8 cellular contexts compared by ENCODE assay signal in the genomic region with DNA sequence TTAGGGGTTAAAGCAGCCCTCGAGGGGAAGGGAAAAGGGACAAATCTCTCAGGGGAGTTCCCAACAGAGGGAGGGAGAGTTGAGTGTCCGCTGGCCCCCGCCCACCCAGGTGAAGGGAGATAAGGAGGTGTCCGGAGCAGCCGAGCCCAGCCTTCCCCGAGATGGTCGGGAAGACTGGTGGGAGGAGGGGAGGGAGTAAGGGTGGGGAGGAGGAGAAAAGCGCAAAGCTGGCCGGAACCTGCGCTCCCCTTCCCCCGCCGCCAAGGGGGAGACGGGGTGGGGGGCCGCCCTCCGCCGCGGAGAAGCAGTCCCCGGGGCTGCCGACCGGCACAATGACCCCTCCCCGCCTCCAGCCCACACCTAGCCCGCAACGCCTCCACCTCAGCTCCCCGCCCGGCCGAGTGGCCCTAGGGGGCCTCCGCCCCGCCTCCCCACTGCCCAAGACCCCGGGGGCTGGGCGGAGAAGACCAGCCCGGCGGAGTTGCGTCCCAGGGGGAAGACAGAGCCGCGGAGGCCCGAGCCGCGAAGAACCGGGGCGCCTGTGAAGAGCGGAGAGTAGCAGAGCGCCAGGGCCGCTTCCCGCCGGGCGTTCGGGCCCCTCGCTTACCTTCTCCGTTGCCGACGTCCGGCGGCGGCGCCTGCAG. TPM values are rescaled to one million over a fixed set of nuclear protein-coding genes. Genes with fewer than 3 reads are reported as not detected.
DNase-seq lines count a peak whose midpoint lies in the region; ATAC-seq and TF ChIP-seq lines count a peak whose summit lies in the region.

No MANE protein-coding gene starts in this region.

- H3K14ac ChIP-seq in neuronal stem cell (ENCODE audit: low read length) = peak overlapping the region; percentile 99

- peaks cover 6% of the 10 kb centered on the region for H3K79me1 ChIP-seq in neuronal stem cell (ENCODE audit: low read depth, low read length)

- H3K4me3 ChIP-seq in neuronal stem cell (ENCODE audit: low read length in 2 of 2) (peak overlapping the region; percentile 72 to 100), tibial nerve (peak overlapping the region; percentile 86 to 98 (median 96))

- peaks cover 0 to 15% of the 10 kb centered on the region in 2 donors for H3K9me3 ChIP-seq in neuronal stem cell (replicated peaks in 1 of 2; ENCODE audit: control insufficient read depth in 2 of 2, insufficient read depth in 1 of 2, low read depth in 1 of 2, low read length in 2 of 2)
- peaks cover 0 to under 1% (median 0%) of the 10 kb centered on the region in 4 donors for H3K9me3 ChIP-seq in tibial nerve

- ATAC-seq in HG02981 (IDR thresholded peaks at IDR 0.05; ENCODE audit: unreplicated experiment) (peak; percentile 6), foreskin keratinocyte (peak; percentile 2)

- TF ChIP-seq CTCF in foreskin keratinocyte (conservative IDR thresholded peaks at IDR 0.05) = no peak
- no peak for TF ChIP-seq CTCF in tibial nerve (IDR thresholded peaks at IDR 0.05)

- no CpG with 5 or more reads among the region's 55 CpGs for WGBS in neuronal stem cell (ENCODE audit: extremely low coverage in 2 of 2, insufficient read length in 2 of 2, insufficient replicate concordance in 1 of 2), 2 donors
- 0% methylated on average over 17 to 23 of the region's 55 CpGs for WGBS in tibial nerve, 2 donors

- H3K9ac ChIP-seq in neuronal stem cell (ENCODE audit: low read depth, low read length, poor library complexity) = peak overlapping the region; percentile 97

- H2AK5ac ChIP-seq in neuronal stem cell (ENCODE audit: low read depth, low read length) = peak overlapping the region; percentile 88

- H4K91ac ChIP-seq in neuronal stem cell (ENCODE audit: low read depth, low read length, poor library complexity) = peak overlapping the region; percentile 53

- no peak overlapping the region for H4K8ac ChIP-seq in neuronal stem cell (ENCODE audit: low read depth, low read length)

- H2BK15ac ChIP-seq in neuronal stem cell (ENCODE audit: low read length) = peak overlapping the region; percentile 96

- peak overlapping the region; percentile 100 for H3K18ac ChIP-seq in neuronal stem cell (ENCODE audit: low read length)

- H3K4ac ChIP-seq in neuronal stem cell (ENCODE audit: low read length) = peak overlapping the region; percentile 95

- peak; percentile 14 for DNase-seq in activated T-cell treated with anti-CD3 and anti-CD28 coated beads for 1 hour (ENCODE audit: low read depth)
- no peak for DNase-seq in activated T-cell treated with anti-CD3 and anti-CD28 coated beads, Interleukin-2, amount 50 U/mL, for 1 hour
- DNase-seq in NCI-H69 (lab: John Stamatoyannopoulos, UW) = peak; percentile 84
- peak; percentile 23 for DNase-seq in activated T-helper 1 cell treated with Interleukin-2 at 50 U/mL for 16 hours (ENCODE audit: low read depth)
- no peak for DNase-seq in foreskin keratinocyte
- DNase-seq in neuronal stem cell (ENCODE audit: low spot score) = peak; percentile 46
- DNase-seq in tibial nerve (ENCODE audit: low spot score in 2 of 2) = peak in 1 of 2 donors; percentile 15

- H3K4me1 ChIP-seq in foreskin keratinocyte (no peaks in the 10 kb centered on the region), neuronal stem cell (ENCODE audit: control insufficient read depth in 2 of 2, insufficient read depth in 1 of 2, low read depth in 1 of 2, low read length in 2 of 2) (peaks cover 0 to 6% of the 10 kb centered on the region in 2 donors), tibial nerve (peaks cover 0 to 61% (median 17%) of the 10 kb centered on the region in 4 donors)

- peak overlapping the region; percentile 97 for H2BK120ac ChIP-seq in neuronal stem cell (ENCODE audit: low read depth, low read length)

- H2BK12ac ChIP-seq in neuronal stem cell (ENCODE audit: low read length) = peak overlapping the region; percentile 84

- peak overlapping the region; percentile 98 for H2BK5ac ChIP-seq in neuronal stem cell (ENCODE audit: low read length)

- H3K27me3 ChIP-seq in foreskin keratinocyte (no peaks in the 10 kb centered on the region), neuronal stem cell (ENCODE audit: control insufficient read depth in 3 of 3, insufficient read depth in 3 of 3, low read depth in 1 of 3, low read length in 3 of 3) (no peaks in the 10 kb centered on the region), tibial nerve (no peaks in the 10 kb centered on the region)

- H3K4me2 ChIP-seq in neuronal stem cell (ENCODE audit: insufficient read depth, low read length, poor library complexity, severe bottlenecking) = peak overlapping the region; percentile 79

- H3K23ac ChIP-seq in neuronal stem cell (ENCODE audit: low read depth, low read length, poor library complexity) = peak overlapping the region; percentile 98

- peak overlapping the region; percentile 69 for H3K27ac ChIP-seq in foreskin keratinocyte
- H3K27ac ChIP-seq in neuronal stem cell (replicated peaks; ENCODE audit: low read length) = peak overlapping the region; percentile 98
- peak overlapping the region; percentile 96 to 99 (median 98) for H3K27ac ChIP-seq in tibial nerve

- H2AFZ ChIP-seq in neuronal stem cell (ENCODE audit: low read length) = peak overlapping the region; percentile 85

- no peak for TF ChIP-seq POLR2A in tibial nerve (IDR thresholded peaks at IDR 0.05)

- TF ChIP-seq EP300 in tibial nerve (IDR thresholded peaks at IDR 0.05) = no peak

- H3K36me3 ChIP-seq in neuronal stem cell (replicated peaks in 1 of 2; ENCODE audit: control insufficient read depth in 2 of 2, insufficient read depth in 2 of 2, low read length in 2 of 2) = peaks cover 0 to 12% of the 10 kb centered on the region in 2 donors
- H3K36me3 ChIP-seq in tibial nerve = no peaks in the 10 kb centered on the region

RNA-seq across cellular contexts. Expression of a gene that starts 0.5 kb away (rescaled TPM):
- 36.0 and 38.4 TPM in 2 replicates for total RNA-seq in foreskin keratinocyte
- polyA plus RNA-seq in foreskin keratinocyte = 3.8 and 4.3 TPM in 2 replicates
- polyA plus RNA-seq in neuronal stem cell (2013, experiment 1 of 2) = 107 TPM
- polyA plus RNA-seq in neuronal stem cell (2013, experiment 2 of 2) = 108 TPM
- total RNA-seq in tibial nerve = 100 to 1,000 TPM in 1 of 4 donors, 10 to 100 TPM in 3; 69.3 to 127 (median 77.0) TPM

RNA-seq across cellular contexts. Expression of a gene that starts 0.9 kb away (rescaled TPM):
- total RNA-seq in foreskin keratinocyte = 22.4 and 24.9 TPM in 2 replicates
- 31.9 and 32.7 TPM in 2 replicates for polyA plus RNA-seq in foreskin keratinocyte
- 35.8 TPM for polyA plus RNA-seq in neuronal stem cell (2013, experiment 1 of 2)
- 33.9 TPM for polyA plus RNA-seq in neuronal stem cell (2013, experiment 2 of 2)
- 10 to 100 TPM; 17.1 to 48.6 (median 27.6) TPM for total RNA-seq in tibial nerve

Comparison
In these comparisons a context has a peak if more than half of its experiments do, and no peak if none do; other contexts are left out.
1. DNase-seq: peak in activated T-cell treated with anti-CD3 and anti-CD28 coated beads for 1 hour (single experiment), NCI-H69 (single experiment), activated T-helper 1 cell treated with Interleukin-2 at 50 U/mL for 16 hours (single experiment) and neuronal stem cell (single experiment); none in activated T-cell treated with anti-CD3 and anti-CD28 coated beads, Interleukin-2, amount 50 U/mL, for 1 hour (single experiment) and foreskin keratinocyte (0 of 2).
2. Peak in every context shown above with its lines, with median percentiles within 50 percentile points of each other: H3K27ac ChIP-seq.